ENCODE assay signal across 1 cellular context in the genomic region with DNA sequence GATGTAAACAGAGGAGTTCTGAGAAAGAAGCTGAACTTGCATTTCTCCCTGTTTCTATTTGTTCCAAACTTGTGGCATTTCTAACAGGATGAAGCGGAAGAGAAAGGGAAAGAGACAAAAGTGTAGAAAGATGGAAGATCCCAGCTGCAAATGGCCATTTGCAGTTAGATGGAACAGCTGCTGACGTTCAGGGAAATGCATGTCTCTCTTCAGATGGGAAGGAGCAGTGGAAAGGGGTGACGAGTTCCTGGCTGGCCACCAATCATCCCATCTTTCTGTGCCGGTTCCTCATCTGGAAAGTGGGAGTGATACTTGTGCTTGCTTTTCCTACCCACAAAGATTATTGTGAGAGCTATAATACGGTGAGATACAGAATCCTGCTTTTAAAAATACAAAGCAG.
TF ChIP-seq lines count a peak whose summit lies in the region.

No MANE protein-coding gene starts in this region.

TF ChIP-seq in IMR-90, 13 proteins besides CTCF, POLR2A, EP300 and RAD21:
- TF ChIP-seq BHLHE40 (IDR thresholded peaks at IDR 0.05; ENCODE audit: low read depth, low read length) (no peak), CHD1 (IDR thresholded peaks at IDR 0.05; ENCODE audit: low read depth, low read length) (no peak), CEBPB (IDR thresholded peaks at IDR 0.05; ENCODE audit: low read depth, low read length) (no peak), MAZ (IDR thresholded peaks at IDR 0.05; ENCODE audit: borderline replicate concordance, low read depth, low read length) (no peak), RFX5 (IDR thresholded peaks at IDR 0.05; ENCODE audit: low read depth, low read length) (no peak), SMC3 (IDR thresholded peaks at IDR 0.05; ENCODE audit: low read depth, low read length) (no peak), NFE2L2 (IDR thresholded peaks at IDR 0.05; ENCODE audit: low read depth, low read length) (no peak), RCOR1 (IDR thresholded peaks at IDR 0.05; ENCODE audit: insufficient replicate concordance, low read length) (no peak), FOS (IDR thresholded peaks at IDR 0.05; ENCODE audit: low read depth, low read length) (no peak), MAFK (IDR thresholded peaks at IDR 0.05; ENCODE audit: low read depth, low read length) (no peak)
- TF ChIP-seq, protein P1, sequence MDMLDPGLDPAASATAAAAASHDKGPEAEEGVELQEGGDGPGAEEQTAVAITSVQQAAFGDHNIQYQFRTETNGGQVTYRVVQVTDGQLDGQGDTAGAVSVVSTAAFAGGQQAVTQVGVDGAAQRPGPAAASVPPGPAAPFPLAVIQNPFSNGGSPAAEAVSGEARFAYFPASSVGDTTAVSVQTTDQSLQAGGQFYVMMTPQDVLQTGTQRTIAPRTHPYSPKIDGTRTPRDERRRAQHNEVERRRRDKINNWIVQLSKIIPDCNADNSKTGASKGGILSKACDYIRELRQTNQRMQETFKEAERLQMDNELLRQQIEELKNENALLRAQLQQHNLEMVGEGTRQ (IDR thresholded peaks at IDR 0.05; ENCODE audit: low read depth, low read length): no peak
